In genomic region chr7:107597582-107597916, GRCh38 we compare ENCODE assay signal across 14 cellular contexts. TPM values are rescaled to one million over a fixed set of nuclear protein-coding genes. Genes with fewer than 3 reads are reported as not detected.
DNase-seq lines count a peak whose midpoint lies in the region; ATAC-seq and TF ChIP-seq lines count a peak whose summit lies in the region.
"Had no signal": no experiment of that assay in that cellular context is flagged by ENCODE, and none has a peak within 500 bp of the region (broad histone marks: within the 10 kb centered on the region; RNA-seq: fewer than 3 reads in every experiment).

No MANE protein-coding gene starts in this region.

- no peak for DNase-seq in MCF 10A (ENCODE audit: unreplicated experiment)
- no peak for DNase-seq in mammary epithelial cell
- DNase-seq in LNCaP clone FGC (ENCODE audit: low read depth) = no peak
- DNase-seq in endothelial cell (ENCODE audit: low spot score) = no peak
- DNase-seq in thoracic aorta (ENCODE audit: low spot score) = no peak
- DNase-seq in activated T-helper 1 cell treated with anti-CD3 and anti-CD28 coated beads, Interleukin-12 subunit alpha, Interleukin-12 subunit beta, Interleukin-2, Interleukin-4 antibody, amounts not matched to agents 30 ng/mL and 10 ng/mL and 1 ng/mL, durations not matched to agents 14 hours and 24 hours and 36 hours (ENCODE audit: low spot score) = no peak
- DNase-seq in GF-D8 (lab: John Stamatoyannopoulos, UW) = no peak
- DNase-seq: 8988T; ACHN; CD4-positive, alpha-beta T cell; DMS79; H7 had no signal

- H3K9me3 ChIP-seq in mammary epithelial cell (replicated peaks; ENCODE audit: insufficient read depth, low read length) (no peaks in the 10 kb centered on the region), thoracic aorta (no peaks in the 10 kb centered on the region)
- H3K9me3 ChIP-seq: BLaER1 treated with 17β-estradiol and CSF1 and Interleukin-3, amounts not matched to agents 10 nM and 100 nM had no signal

- H3K27me3 ChIP-seq in mammary epithelial cell (ENCODE audit: insufficient read depth, low read length) (no peaks in the 10 kb centered on the region), thoracic aorta (replicated peaks; ENCODE audit: insufficient read depth) (no peaks in the 10 kb centered on the region)
- H3K27me3 ChIP-seq: BLaER1 treated with 17β-estradiol and CSF1 and Interleukin-3, amounts not matched to agents 10 nM and 100 nM had no signal

- no peak overlapping the region for H2AFZ ChIP-seq in mammary epithelial cell (ENCODE audit: low read depth, low read length)

- no peak overlapping the region for H3K4me2 ChIP-seq in mammary epithelial cell (ENCODE audit: insufficient read depth, low read depth, low read length)
- H3K4me2 ChIP-seq: BLaER1 treated with 17β-estradiol and CSF1 and Interleukin-3, amounts not matched to agents 10 nM and 100 nM; GM23338 had no signal

- no peak for TF ChIP-seq CTCF in MCF 10A (IDR thresholded peaks at IDR 0.05; ENCODE audit: unreplicated experiment)
- no peak for TF ChIP-seq CTCF in mammary epithelial cell (conservative IDR thresholded peaks at IDR 0.05 in 1 of 2, IDR thresholded peaks at IDR 0.05 in 1 of 2; ENCODE audit: extremely low read depth in 1 of 2, insufficient read depth in 1 of 2, low read depth in 1 of 2, low read length in 2 of 2)
- TF ChIP-seq CTCF in LNCaP clone FGC (IDR thresholded peaks at IDR 0.05; ENCODE audit: control insufficient read depth, extremely low read depth, insufficient read depth) = no peak
- TF ChIP-seq CTCF in endothelial cell (IDR thresholded peaks at IDR 0.05; ENCODE audit: unreplicated experiment) = no peak
- TF ChIP-seq CTCF in thoracic aorta (IDR thresholded peaks at IDR 0.05) = no peak

- dilution Hi-C loops in mammary epithelial cell (cut with HindIII; ENCODE audit: low sequenced_read_pairs) = loop anchor here (5.0 kb wide), 1 partner anchor 35 kb away; the partner anchor contains the start of genes COG5 and DUS4L

- H3K9me3 Mint-ChIP-seq in MCF 10A (ENCODE audit: unreplicated experiment) = no peaks in the 10 kb centered on the region
- H3K9me3 Mint-ChIP-seq in endothelial cell (ENCODE audit: unreplicated experiment) = no peaks in the 10 kb centered on the region
- no peaks in the 10 kb centered on the region for H3K9me3 Mint-ChIP-seq in activated T-helper 1 cell treated with anti-CD3 and anti-CD28 coated beads, Interleukin-12 subunit alpha, Interleukin-12 subunit beta, Interleukin-2, Interleukin-4 antibody, amounts not matched to agents 30 ng/mL and 10 ng/mL and 1 ng/mL, durations not matched to agents 14 hours and 24 hours and 36 hours
- H3K9me3 Mint-ChIP-seq: CD4-positive, alpha-beta T cell; GM23338 had no signal

- H3K27ac ChIP-seq in mammary epithelial cell (ENCODE audit: insufficient read depth, low read depth, low read length) (no peak overlapping the region), thoracic aorta (peak overlapping the region; percentile 76 to 94)
- H3K27ac ChIP-seq: BLaER1 treated with 17β-estradiol and CSF1 and Interleukin-3, amounts not matched to agents 10 nM and 100 nM had no signal

- in situ Hi-C loops in mammary epithelial cell (cut with MboI; ENCODE audit: low sequenced_read_pairs in 2 of 2) = no loop called here

- CTCF ChIA-PET in MCF 10A (lab: Yijun Ruan, JAX) (no interaction called here), mammary epithelial cell (lab: Charles Lee; ENCODE audit: low non-redundant PET) (no interaction called here)

- BruUV-seq in MCF 10A (replicated peaks; lab: Mats Ljungman, UMichigan) (no TSS peak), mammary epithelial cell (replicated peaks; lab: Mats Ljungman, UMichigan) (no TSS peak)

- no peaks in the 10 kb centered on the region for H3K27me3 Mint-ChIP-seq in MCF 10A (ENCODE audit: insufficient read depth, unreplicated experiment)
- H3K27me3 Mint-ChIP-seq in endothelial cell (ENCODE audit: unreplicated experiment) = peaks cover 4% of the 10 kb centered on the region
- no peaks in the 10 kb centered on the region for H3K27me3 Mint-ChIP-seq in activated T-helper 1 cell treated with anti-CD3 and anti-CD28 coated beads, Interleukin-12 subunit alpha, Interleukin-12 subunit beta, Interleukin-2, Interleukin-4 antibody, amounts not matched to agents 30 ng/mL and 10 ng/mL and 1 ng/mL, durations not matched to agents 14 hours and 24 hours and 36 hours (ENCODE audit: insufficient read depth)
- H3K27me3 Mint-ChIP-seq: CD4-positive, alpha-beta T cell had no signal

- no peaks in the 10 kb centered on the region for H4K20me1 ChIP-seq in mammary epithelial cell (ENCODE audit: insufficient read depth, low read length)
- H4K20me1 ChIP-seq: BLaER1 treated with 17β-estradiol and CSF1 and Interleukin-3, amounts not matched to agents 10 nM and 100 nM had no signal

- H3K4me3 Mint-ChIP-seq in MCF 10A (ENCODE audit: unreplicated experiment) = no peak overlapping the region
- no peak overlapping the region for H3K4me3 Mint-ChIP-seq in endothelial cell (ENCODE audit: unreplicated experiment)
- no peak overlapping the region for H3K4me3 Mint-ChIP-seq in activated T-helper 1 cell treated with anti-CD3 and anti-CD28 coated beads, Interleukin-12 subunit alpha, Interleukin-12 subunit beta, Interleukin-2, Interleukin-4 antibody, amounts not matched to agents 30 ng/mL and 10 ng/mL and 1 ng/mL, durations not matched to agents 14 hours and 24 hours and 36 hours
- H3K4me3 Mint-ChIP-seq: CD4-positive, alpha-beta T cell; GM23338 had no signal

- peaks cover 42% of the 10 kb centered on the region for H3K36me3 Mint-ChIP-seq in MCF 10A (ENCODE audit: insufficient read depth, unreplicated experiment)
- peaks cover 20% of the 10 kb centered on the region for H3K36me3 Mint-ChIP-seq in endothelial cell (ENCODE audit: low read depth, unreplicated experiment)
- peaks cover 24% of the 10 kb centered on the region for H3K36me3 Mint-ChIP-seq in activated T-helper 1 cell treated with anti-CD3 and anti-CD28 coated beads, Interleukin-12 subunit alpha, Interleukin-12 subunit beta, Interleukin-2, Interleukin-4 antibody, amounts not matched to agents 30 ng/mL and 10 ng/mL and 1 ng/mL, durations not matched to agents 14 hours and 24 hours and 36 hours (ENCODE audit: low read depth)

- peak overlapping the region; percentile 47 for H3K27ac Mint-ChIP-seq in MCF 10A (ENCODE audit: low read depth, unreplicated experiment)
- peak overlapping the region; percentile 99 for H3K27ac Mint-ChIP-seq in endothelial cell (ENCODE audit: unreplicated experiment)
- no peak overlapping the region for H3K27ac Mint-ChIP-seq in activated T-helper 1 cell treated with anti-CD3 and anti-CD28 coated beads, Interleukin-12 subunit alpha, Interleukin-12 subunit beta, Interleukin-2, Interleukin-4 antibody, amounts not matched to agents 30 ng/mL and 10 ng/mL and 1 ng/mL, durations not matched to agents 14 hours and 24 hours and 36 hours
- H3K27ac Mint-ChIP-seq: CD4-positive, alpha-beta T cell; GM23338 had no signal

- H3K4me1 Mint-ChIP-seq in MCF 10A (ENCODE audit: insufficient read depth, unreplicated experiment) = peaks cover 20% of the 10 kb centered on the region
- H3K4me1 Mint-ChIP-seq in endothelial cell (ENCODE audit: unreplicated experiment) = peaks cover 43% of the 10 kb centered on the region
- no peaks in the 10 kb centered on the region for H3K4me1 Mint-ChIP-seq in activated T-helper 1 cell treated with anti-CD3 and anti-CD28 coated beads, Interleukin-12 subunit alpha, Interleukin-12 subunit beta, Interleukin-2, Interleukin-4 antibody, amounts not matched to agents 30 ng/mL and 10 ng/mL and 1 ng/mL, durations not matched to agents 14 hours and 24 hours and 36 hours (ENCODE audit: low read depth)

- H3K9ac ChIP-seq in mammary epithelial cell (ENCODE audit: insufficient read depth, low read length) = no peak overlapping the region
- H3K9ac ChIP-seq: BLaER1 treated with 17β-estradiol and CSF1 and Interleukin-3, amounts not matched to agents 10 nM and 100 nM had no signal

- H3K4me1 ChIP-seq in mammary epithelial cell (ENCODE audit: insufficient read depth, low read length) (peaks cover 42% of the 10 kb centered on the region), thoracic aorta (ENCODE audit: control insufficient read depth in 1 of 2, low read depth in 2 of 2) (peaks cover 34 to 64% of the 10 kb centered on the region in 2 donors)
- H3K4me1 ChIP-seq: BLaER1 treated with 17β-estradiol and CSF1 and Interleukin-3, amounts not matched to agents 10 nM and 100 nM had no signal

- H3K36me3 ChIP-seq in mammary epithelial cell (ENCODE audit: insufficient read depth, low read length) = peaks cover 22% of the 10 kb centered on the region
- no peaks in the 10 kb centered on the region for H3K36me3 ChIP-seq in thoracic aorta

- no peak overlapping the region for H3K4me3 ChIP-seq in mammary epithelial cell (replicated peaks in 1 of 3; ENCODE audit: insufficient read depth in 1 of 3, low read depth in 2 of 3, low read length in 3 of 3)
- peak overlapping the region; percentile 14; the same call in 1 of the 2 replicates for H3K4me3 ChIP-seq in LNCaP clone FGC (ENCODE audit: low read depth, low read length)
- no peak overlapping the region for H3K4me3 ChIP-seq in thoracic aorta
- H3K4me3 ChIP-seq: BLaER1 treated with 17β-estradiol and CSF1 and Interleukin-3, amounts not matched to agents 10 nM and 100 nM; GM23338 had no signal

- WGBS in mammary epithelial cell (ENCODE audit: low coverage, missing lambda C conversion rate) = 92% methylated on average over 1 of the region's 1 CpG

- POLR2A ChIA-PET in MCF 10A (lab: Yijun Ruan, JAX) = interaction anchor here (0.6 to 2.6 kb wide), 6 partner anchors 7 to 429 kb away, joined by 3 to 10 read pairs (median 3); partner anchors contain the start of genes COG5, DUS4L and HBP1

- H3K79me2 ChIP-seq in mammary epithelial cell (ENCODE audit: insufficient read depth, low read length) = peaks cover 6% of the 10 kb centered on the region

- intact Hi-C loops in MCF 10A (cut with micrococcal nuclease) = no loop called here
- intact Hi-C loops in mammary epithelial cell (cut with micrococcal nuclease) = no loop called here
- intact Hi-C loops in activated T-helper 1 cell treated with anti-CD3 and anti-CD28 coated beads, Interleukin-12 subunit alpha, Interleukin-12 subunit beta, Interleukin-2, Interleukin-4 antibody, amounts not matched to agents 30 ng/mL and 10 ng/mL and 1 ng/mL, durations not matched to agents 14 hours and 24 hours and 36 hours (cut with micrococcal nuclease) = no loop called here

- no peak for ATAC-seq in thoracic aorta (ENCODE audit: insufficient number of reproducible peaks, low FRiP score, low read depth)

RNA-seq across cellular contexts. Expression of gene BCAP29, which starts 17.5 kb away (rescaled TPM):
- total RNA-seq in MCF 10A (2022) = 61.5 and 73.4 TPM in 2 replicates
- 100 to 1,000 TPM in 1 of 2 donors, 10 to 100 TPM in 1; 92.1 to 129 TPM for total RNA-seq in mammary epithelial cell
- polyA plus RNA-seq in mammary epithelial cell = 53.5 TPM
- 26.1 TPM for polyA minus RNA-seq in mammary epithelial cell
- total RNA-seq in endothelial cell (ENCODE audit: unreplicated experiment) = 114 TPM
- total RNA-seq in thoracic aorta = 100 to 1,000 TPM; 141 to 271 TPM
- total RNA-seq in activated T-helper 1 cell treated with anti-CD3 and anti-CD28 coated beads, Interleukin-12 subunit alpha, Interleukin-12 subunit beta, Interleukin-2, Interleukin-4 antibody, amounts not matched to agents 30 ng/mL and 10 ng/mL and 1 ng/mL, durations not matched to agents 14 hours and 24 hours and 36 hours = 43.5 and 44.5 TPM in 2 replicates

RNA-seq across cellular contexts. Expression of gene DUS4L, which starts 33.8 kb away (rescaled TPM):
- total RNA-seq in MCF 10A (2022) = 14.5 and 16.3 TPM in 2 replicates
- total RNA-seq in mammary epithelial cell = 10 to 100 TPM; 13.0 to 19.0 TPM
- 5.8 TPM for polyA plus RNA-seq in mammary epithelial cell
- polyA minus RNA-seq in mammary epithelial cell = 0.72 TPM
- 10.0 TPM for total RNA-seq in endothelial cell (ENCODE audit: unreplicated experiment)
- total RNA-seq in thoracic aorta = 10 to 100 TPM in 1 of 2 donors, 1 to 10 TPM in 1; 4.7 to 10.3 TPM
- total RNA-seq in activated T-helper 1 cell treated with anti-CD3 and anti-CD28 coated beads, Interleukin-12 subunit alpha, Interleukin-12 subunit beta, Interleukin-2, Interleukin-4 antibody, amounts not matched to agents 30 ng/mL and 10 ng/mL and 1 ng/mL, durations not matched to agents 14 hours and 24 hours and 36 hours = 11.8 and 13.5 TPM in 2 replicates

RNA-seq across cellular contexts. Expression of gene COG5, which starts 33.8 kb away (rescaled TPM):
- total RNA-seq in MCF 10A (2022) (40.3 and 40.9 TPM in 2 replicates), mammary epithelial cell (10 to 100 TPM; 60.5 to 66.2 TPM), endothelial cell (ENCODE audit: unreplicated experiment) (26.7 TPM), thoracic aorta (10 to 100 TPM; 52.5 to 72.4 TPM)
- 24.2 TPM for polyA plus RNA-seq in mammary epithelial cell
- polyA minus RNA-seq in mammary epithelial cell = 18.0 TPM
- 36.5 and 39.1 TPM in 2 replicates for total RNA-seq in activated T-helper 1 cell treated with anti-CD3 and anti-CD28 coated beads, Interleukin-12 subunit alpha, Interleukin-12 subunit beta, Interleukin-2, Interleukin-4 antibody, amounts not matched to agents 30 ng/mL and 10 ng/mL and 1 ng/mL, durations not matched to agents 14 hours and 24 hours and 36 hours
